Comparison of ENCODE assay signal across 16 cellular contexts in the genomic region with DNA sequence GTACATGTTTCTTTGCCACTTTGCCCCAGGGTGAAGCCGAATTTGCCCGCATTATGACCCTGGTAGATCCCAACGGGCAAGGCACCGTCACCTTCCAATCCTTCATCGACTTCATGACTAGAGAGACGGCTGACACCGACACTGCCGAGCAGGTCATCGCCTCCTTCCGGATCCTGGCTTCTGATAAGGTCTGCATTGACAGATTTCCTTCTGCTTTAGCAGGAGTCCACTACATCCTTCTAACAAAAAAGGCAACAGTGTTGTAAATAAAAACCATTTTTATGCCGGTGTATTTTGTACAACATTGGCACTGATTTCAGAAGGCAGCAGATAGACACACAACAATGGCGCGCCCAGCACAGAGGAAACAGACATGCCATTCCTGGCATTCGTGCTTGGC. TPM values are rescaled to one million over a fixed set of nuclear protein-coding genes. Genes with fewer than 3 reads are reported as not detected.
DNase-seq lines count a peak whose midpoint lies in the region; ATAC-seq, FAIRE-seq and TF ChIP-seq lines count a peak whose summit lies in the region.
"Had no signal": no experiment of that assay in that cellular context is flagged by ENCODE, and none has a peak within 500 bp of the region (broad histone marks: within the 10 kb centered on the region; RNA-seq: fewer than 3 reads in every experiment).

No MANE protein-coding gene starts in this region.

- H3K27ac ChIP-seq in left ventricle myocardium inferior (replicated peaks), result peak overlapping the region; percentile 32
- H3K27ac ChIP-seq in keratinocyte (ENCODE audit: control insufficient read depth, insufficient read depth, low read length), result no peak overlapping the region
- H3K27ac ChIP-seq: BLaER1 had no signal

- peaks cover 11% of the 10 kb centered on the region for H3K4me1 Mint-ChIP-seq in type B pancreatic cell (ENCODE audit: unreplicated experiment)

- no peak overlapping the region for H3K4me2 ChIP-seq in keratinocyte (ENCODE audit: control insufficient read depth, extremely low read depth, insufficient read depth, low read depth, low read length)
- H3K4me2 ChIP-seq: BLaER1, GM23338 had no signal

- H3K27me3 ChIP-seq in left ventricle myocardium inferior (ENCODE audit: low read depth), result no peaks in the 10 kb centered on the region
- no peaks in the 10 kb centered on the region for H3K27me3 ChIP-seq in keratinocyte (ENCODE audit: control insufficient read depth, extremely low read depth, insufficient read depth, low read length)
- peaks cover 2% of the 10 kb centered on the region; the same call in 1 of the 2 replicates for H3K27me3 ChIP-seq in MG63
- H3K27me3 ChIP-seq: BLaER1 had no signal

- FAIRE-seq in keratinocyte (lab: Jason Lieb, UNC), result no peak
- FAIRE-seq: GM12891 had no signal

- H3K9me3 ChIP-seq in left ventricle myocardium inferior (replicated peaks), result no peaks in the 10 kb centered on the region
- no peaks in the 10 kb centered on the region for H3K9me3 ChIP-seq in keratinocyte (ENCODE audit: control insufficient read depth, low read depth, low read length)
- H3K9me3 ChIP-seq in MG63, result no peaks in the 10 kb centered on the region; the same call in 1 of the 2 replicates
- H3K9me3 ChIP-seq: BLaER1 had no signal

- H4K20me1 ChIP-seq in keratinocyte (ENCODE audit: control insufficient read depth, extremely low read depth, insufficient read depth, low read length), result no peaks in the 10 kb centered on the region
- H4K20me1 ChIP-seq: BLaER1 had no signal

- no peaks in the 10 kb centered on the region for H3K9me3 Mint-ChIP-seq in type B pancreatic cell
- H3K9me3 Mint-ChIP-seq: CD4-positive, CD25-positive, alpha-beta regulatory T cell; GM23338; H9 had no signal

- no peaks in the 10 kb centered on the region for H3K9me1 ChIP-seq in keratinocyte (ENCODE audit: control insufficient read depth, extremely low read depth, insufficient read depth, low read length)

- H2AFZ ChIP-seq in keratinocyte (ENCODE audit: control insufficient read depth, low read length), result peak overlapping the region; percentile 62
- H2AFZ ChIP-seq: GM23338 had no signal

- DNase-seq in Right ventricle myocardium superior (no peak), cardiac septum (ENCODE audit: low spot score) (no peak), left ventricle myocardium inferior (no peak), keratinocyte (ENCODE audit: low read depth, low spot score) (no peak), type B pancreatic cell (ENCODE audit: extremely low spot score, unreplicated experiment) (no peak), MG63 (no peak), C1 segment of cervical spinal cord (lab: John Stamatoyannopoulos, UW) (no peak)
- no peak for DNase-seq in stimulated activated CD4-positive, alpha-beta T cell treated with anti-CD3 and anti-CD28 coated beads, Interleukin-4, amount 100 ng/mL, for 1 hour
- DNase-seq: 8988T; AML-193; CD4-positive, CD25-positive, alpha-beta regulatory T cell; DMS 273 treated with DMSO at 0.1 percent for 48 hours; H9 had no signal

- H3K4me3 Mint-ChIP-seq in type B pancreatic cell, result no peak overlapping the region
- H3K4me3 Mint-ChIP-seq: CD4-positive, CD25-positive, alpha-beta regulatory T cell; GM23338; H9 had no signal

- intact Hi-C loops in Right ventricle myocardium superior (cut with DNase I) (loop anchor here (10.0 kb wide), 1 partner anchor 104 kb away; no protein-coding TSS in a partner anchor), cardiac septum (cut with DNase I) (loop anchor here (10.0 kb wide), 1 partner anchor 156 kb away; a partner anchor contains a TSS), left ventricle myocardium inferior (cut with micrococcal nuclease) (no loop called here)

- no peaks in the 10 kb centered on the region for H3K79me2 ChIP-seq in keratinocyte (ENCODE audit: control insufficient read depth, insufficient read depth, low read length)

- no peaks in the 10 kb centered on the region for H3K27me3 Mint-ChIP-seq in type B pancreatic cell

- H3K36me3 ChIP-seq in left ventricle myocardium inferior (peaks cover 66% of the 10 kb centered on the region), keratinocyte (ENCODE audit: control insufficient read depth in 2 of 2, extremely low read depth in 1 of 2, insufficient read depth in 2 of 2, low read length in 2 of 2) (no peaks in the 10 kb centered on the region), MG63 (no peaks in the 10 kb centered on the region)
- H3K36me3 ChIP-seq: BLaER1 had no signal

- peaks cover 19% of the 10 kb centered on the region for H3K4me1 ChIP-seq in left ventricle myocardium inferior
- H3K4me1 ChIP-seq in keratinocyte (ENCODE audit: control insufficient read depth, extremely low read depth, insufficient read depth, low read length), result no peaks in the 10 kb centered on the region

- H3K27ac Mint-ChIP-seq in type B pancreatic cell, result peak overlapping the region; percentile 34
- H3K27ac Mint-ChIP-seq: GM23338, H9 had no signal

- H3K36me3 Mint-ChIP-seq in type B pancreatic cell, result peaks cover 4% of the 10 kb centered on the region
- H3K36me3 Mint-ChIP-seq: CD4-positive, CD25-positive, alpha-beta regulatory T cell had no signal

- H3K4me3 ChIP-seq in left ventricle myocardium inferior (no peak overlapping the region), keratinocyte (ENCODE audit: control insufficient read depth in 2 of 3, extremely low read depth in 1 of 3, insufficient read depth in 2 of 3, low read depth in 1 of 3, low read length in 3 of 3) (no peak overlapping the region), MG63 (no peak overlapping the region)
- H3K4me3 ChIP-seq: BLaER1, GM23338 had no signal

- no peak for TF ChIP-seq CTCF in left ventricle myocardium inferior (IDR thresholded peaks at IDR 0.05; ENCODE audit: borderline replicate concordance)
- no peak for TF ChIP-seq CTCF in keratinocyte (optimal IDR thresholded peaks at IDR 0.05 in 1 of 3, IDR thresholded peaks at IDR 0.05 in 1 of 3, conservative IDR thresholded peaks at IDR 0.05 in 1 of 3; ENCODE audit: extremely low read depth in 1 of 3, insufficient read depth in 2 of 3, low read length in 3 of 3)
- TF ChIP-seq CTCF in type B pancreatic cell (conservative IDR thresholded peaks at IDR 0.05), result no peak

- no peak overlapping the region for H3K9ac ChIP-seq in keratinocyte (ENCODE audit: control insufficient read depth, extremely low read depth, insufficient read depth, low read length)
- H3K9ac ChIP-seq: BLaER1 had no signal

- dilution Hi-C loops in keratinocyte (cut with MboI; ENCODE audit: extremely low pct_ligation_motif_present, low sequenced_read_pairs), result no loop called here

- ATAC-seq in Right ventricle myocardium superior (ENCODE audit: poor library complexity), result peak; percentile 16
- ATAC-seq: GM23338 had no signal

RNA-seq across cellular contexts. Expression of a gene that starts 34.1 kb away (rescaled TPM):
- 47.2 TPM for total RNA-seq in Right ventricle myocardium superior
- total RNA-seq in cardiac septum, result 58.8 TPM
- 47.6 TPM for total RNA-seq in left ventricle myocardium inferior
- 9.9 to 14.3 TPM (median 12.3 TPM) in 3 replicates for polyA plus RNA-seq in keratinocyte
- 3.8 TPM for polyA plus RNA-seq in keratinocyte (2011; ENCODE audit: low read depth)
- 4.8 and 8.4 TPM in 2 replicates for polyA plus RNA-seq in keratinocyte (2011; cell fraction: cytosol; rRNA removed)
- 23.2 and 25.3 TPM in 2 replicates for polyA plus RNA-seq in keratinocyte (2011; cell fraction: nucleus; rRNA removed)
- polyA plus RNA-seq in keratinocyte (2012; ENCODE audit: low replicate concordance), result 4.6 and 12.3 TPM in 2 replicates
- polyA minus RNA-seq in keratinocyte, result 9.4 to 42.8 TPM (median 16.3 TPM) in 3 replicates
- 7.5 TPM for polyA minus RNA-seq in keratinocyte (2011; cell fraction: cytosol; rRNA and poly(A)+ RNA removed)
- polyA minus RNA-seq in keratinocyte (2011; cell fraction: nucleus; rRNA and poly(A)+ RNA removed), result 19.4 and 60.6 TPM in 2 replicates
- total RNA-seq in type B pancreatic cell (ENCODE audit: low replicate concordance), result 26.9 and 44.1 TPM in 2 replicates
- 8.7 and 9.5 TPM in 2 replicates for total RNA-seq in MG63 (2014; rRNA removed; shearing (Covaris generic); ENCODE audit: low replicate concordance)
